19 cellular contexts compared by ENCODE assay signal in genomic region chr6:178119-178518, GRCh38.
A peak's percentile ranks its signal among the peaks of the same experiment; 100 is the strongest.
DNase-seq lines count a peak whose midpoint lies in the region; ATAC-seq and TF ChIP-seq lines count a peak whose summit lies in the region.
"Had no signal": no experiment of that assay in that cellular context is flagged by ENCODE, and none has a peak within 500 bp of the region (broad histone marks: within the 10 kb centered on the region; RNA-seq: fewer than 3 reads in every experiment).

No MANE protein-coding gene starts in this region.

- H3K9me3 ChIP-seq in neuronal stem cell (replicated peaks in 1 of 2; ENCODE audit: control insufficient read depth in 2 of 2, insufficient read depth in 1 of 2, low read depth in 1 of 2, low read length in 2 of 2): peaks cover 0 to 6% of the 10 kb centered on the region in 2 donors
- no peaks in the 10 kb centered on the region for H3K9me3 ChIP-seq in upper lobe of right lung
- H3K9me3 ChIP-seq in smooth muscle cell (replicated peaks; ENCODE audit: low read depth): no peaks in the 10 kb centered on the region
- H3K9me3 ChIP-seq: BE2C had no signal

- CTCF ChIA-PET in activated B cell treated with CpG ODN at 0.5 μM for 24 hours (lab: Charles Lee): no interaction called here

- no peak overlapping the region for H3K4me3 Mint-ChIP-seq in activated naive CD8-positive, alpha-beta T cell treated with anti-CD3 and anti-CD28 coated beads, Interleukin-2, amount 50 U/mL, for 24 hours
- H3K4me3 Mint-ChIP-seq in activated naive CD8-positive, alpha-beta T cell treated with anti-CD3 and anti-CD28 coated beads for 36 hours: no peak overlapping the region
- H3K4me3 Mint-ChIP-seq in activated B cell treated with CpG ODN at 0.5 μM for 24 hours: no peak overlapping the region
- H3K4me3 Mint-ChIP-seq: CD14-positive monocyte; CD4-positive, alpha-beta T cell; CD8-positive, alpha-beta memory T cell; GM23338; H9 had no signal

- no CpG with 5 or more reads among the region's 11 CpGs for WGBS in neuronal stem cell (ENCODE audit: extremely low coverage in 2 of 2, insufficient read length in 2 of 2, insufficient replicate concordance in 1 of 2), 2 donors
- 93% methylated on average over 11 of the region's 11 CpGs for WGBS in smooth muscle cell (ENCODE audit: low lambda C conversion rate)

- H3K4me3 ChIP-seq in neuronal stem cell (ENCODE audit: low read length in 2 of 2) (no peak overlapping the region), upper lobe of right lung (no peak overlapping the region), smooth muscle cell (no peak overlapping the region)
- H3K4me3 ChIP-seq: BLaER1 treated with 17β-estradiol and CSF1 and Interleukin-3, amounts not matched to agents 10 nM and 100 nM; GM12878; GM23338 had no signal

- H4K8ac ChIP-seq in neuronal stem cell (ENCODE audit: low read depth, low read length): peak overlapping the region; percentile 65

- H3K79me1 ChIP-seq in neuronal stem cell (ENCODE audit: low read depth, low read length): peaks cover 3% of the 10 kb centered on the region

- H3K14ac ChIP-seq in neuronal stem cell (ENCODE audit: low read length): peak overlapping the region; percentile 82

- peaks cover 7% of the 10 kb centered on the region for H3K27me3 Mint-ChIP-seq in activated naive CD8-positive, alpha-beta T cell treated with anti-CD3 and anti-CD28 coated beads, Interleukin-2, amount 50 U/mL, for 24 hours
- H3K27me3 Mint-ChIP-seq in activated naive CD8-positive, alpha-beta T cell treated with anti-CD3 and anti-CD28 coated beads for 36 hours: peaks cover 14% of the 10 kb centered on the region
- H3K27me3 Mint-ChIP-seq in activated B cell treated with CpG ODN at 0.5 μM for 24 hours: no peaks in the 10 kb centered on the region
- H3K27me3 Mint-ChIP-seq: CD4-positive, alpha-beta T cell had no signal

- peaks cover 24% of the 10 kb centered on the region for H3K4me1 Mint-ChIP-seq in activated naive CD8-positive, alpha-beta T cell treated with anti-CD3 and anti-CD28 coated beads, Interleukin-2, amount 50 U/mL, for 24 hours
- peaks cover 19% of the 10 kb centered on the region for H3K4me1 Mint-ChIP-seq in activated naive CD8-positive, alpha-beta T cell treated with anti-CD3 and anti-CD28 coated beads for 36 hours
- peaks cover 37% of the 10 kb centered on the region for H3K4me1 Mint-ChIP-seq in activated B cell treated with CpG ODN at 0.5 μM for 24 hours
- H3K4me1 Mint-ChIP-seq: GM23338 had no signal

- H3K4me2 ChIP-seq in neuronal stem cell (ENCODE audit: insufficient read depth, low read length, poor library complexity, severe bottlenecking) (no peak overlapping the region), smooth muscle cell (no peak overlapping the region)
- H3K4me2 ChIP-seq: BLaER1 treated with 17β-estradiol and CSF1 and Interleukin-3, amounts not matched to agents 10 nM and 100 nM; GM23338 had no signal

- no peak overlapping the region for H3K9ac ChIP-seq in neuronal stem cell (ENCODE audit: low read depth, low read length, poor library complexity)
- no peak overlapping the region for H3K9ac ChIP-seq in smooth muscle cell (ENCODE audit: low read depth)
- H3K9ac ChIP-seq: BLaER1 treated with 17β-estradiol and CSF1 and Interleukin-3, amounts not matched to agents 10 nM and 100 nM had no signal

- TF ChIP-seq CTCF in activated B cell treated with CpG ODN at 0.5 μM for 24 hours (IDR thresholded peaks at IDR 0.05): no peak
- no peak for TF ChIP-seq CTCF in upper lobe of right lung (IDR thresholded peaks at IDR 0.05)
- TF ChIP-seq CTCF in smooth muscle cell (IDR thresholded peaks at IDR 0.05; ENCODE audit: borderline replicate concordance, insufficient read depth, poor library complexity, severe bottlenecking): no peak

- H3K4me1 ChIP-seq in neuronal stem cell (ENCODE audit: control insufficient read depth in 2 of 2, insufficient read depth in 1 of 2, low read depth in 1 of 2, low read length in 2 of 2) (no peaks in the 10 kb centered on the region), upper lobe of right lung (no peaks in the 10 kb centered on the region), smooth muscle cell (ENCODE audit: low read depth) (no peaks in the 10 kb centered on the region)
- H3K4me1 ChIP-seq: BE2C had no signal

- no peak overlapping the region for H2BK12ac ChIP-seq in neuronal stem cell (ENCODE audit: low read length)

- H3K36me3 Mint-ChIP-seq in activated naive CD8-positive, alpha-beta T cell treated with anti-CD3 and anti-CD28 coated beads, Interleukin-2, amount 50 U/mL, for 24 hours (ENCODE audit: low read depth): no peaks in the 10 kb centered on the region
- peaks cover 6% of the 10 kb centered on the region for H3K36me3 Mint-ChIP-seq in activated naive CD8-positive, alpha-beta T cell treated with anti-CD3 and anti-CD28 coated beads for 36 hours
- no peaks in the 10 kb centered on the region for H3K36me3 Mint-ChIP-seq in activated B cell treated with CpG ODN at 0.5 μM for 24 hours (ENCODE audit: low read depth)
- H3K36me3 Mint-ChIP-seq: CD14-positive monocyte; CD8-positive, alpha-beta memory T cell had no signal

- no peak overlapping the region for H3K18ac ChIP-seq in neuronal stem cell (ENCODE audit: low read length)

- no peaks in the 10 kb centered on the region for H3F3A ChIP-seq in smooth muscle cell (ENCODE audit: low read depth)

- no peak overlapping the region for H4K91ac ChIP-seq in neuronal stem cell (ENCODE audit: low read depth, low read length, poor library complexity)

- H3K23ac ChIP-seq in neuronal stem cell (ENCODE audit: low read depth, low read length, poor library complexity): peak overlapping the region; percentile 73

- peak overlapping the region; percentile 75 for H2AK5ac ChIP-seq in neuronal stem cell (ENCODE audit: low read depth, low read length)

- H3K27ac ChIP-seq in neuronal stem cell (replicated peaks; ENCODE audit: low read length) (no peak overlapping the region), upper lobe of right lung (no peak overlapping the region), smooth muscle cell (ENCODE audit: low read depth) (no peak overlapping the region)
- H3K27ac ChIP-seq: 22Rv1; BLaER1 treated with 17β-estradiol and CSF1 and Interleukin-3, amounts not matched to agents 10 nM and 100 nM had no signal

- H3K36me3 ChIP-seq in neuronal stem cell (replicated peaks in 1 of 2; ENCODE audit: control insufficient read depth in 2 of 2, insufficient read depth in 2 of 2, low read length in 2 of 2) (no peaks in the 10 kb centered on the region), upper lobe of right lung (no peaks in the 10 kb centered on the region), smooth muscle cell (ENCODE audit: low read depth) (no peaks in the 10 kb centered on the region)
- H3K36me3 ChIP-seq: BE2C had no signal

- no peak for DNase-seq in activated naive CD8-positive, alpha-beta T cell treated with anti-CD3 and anti-CD28 coated beads, Interleukin-2, amount 50 U/mL, for 24 hours
- no peak for DNase-seq in activated naive CD8-positive, alpha-beta T cell treated with anti-CD3 and anti-CD28 coated beads for 36 hours
- DNase-seq in activated B cell treated with CpG ODN at 0.5 μM for 24 hours: no peak
- DNase-seq in neuronal stem cell (ENCODE audit: low spot score): no peak
- DNase-seq in upper lobe of right lung: no peak
- no peak for DNase-seq in smooth muscle cell (lab: John Stamatoyannopoulos, UW; ENCODE audit: unreplicated experiment)
- DNase-seq in OCI-M1 (lab: John Stamatoyannopoulos, UW): no peak
- DNase-seq: BE2C; CD4-positive, alpha-beta T cell; CD8-positive, alpha-beta memory T cell; DND-41; H9 had no signal

- H2BK5ac ChIP-seq in neuronal stem cell (ENCODE audit: low read length): peak overlapping the region; percentile 53

- no peak overlapping the region for H2BK15ac ChIP-seq in neuronal stem cell (ENCODE audit: low read length)

- H4K20me1 ChIP-seq in smooth muscle cell (ENCODE audit: low read depth): no peaks in the 10 kb centered on the region
- H4K20me1 ChIP-seq: BLaER1 treated with 17β-estradiol and CSF1 and Interleukin-3, amounts not matched to agents 10 nM and 100 nM had no signal

- no peak overlapping the region for H3K27ac Mint-ChIP-seq in activated naive CD8-positive, alpha-beta T cell treated with anti-CD3 and anti-CD28 coated beads, Interleukin-2, amount 50 U/mL, for 24 hours
- H3K27ac Mint-ChIP-seq in activated naive CD8-positive, alpha-beta T cell treated with anti-CD3 and anti-CD28 coated beads for 36 hours: no peak overlapping the region
- H3K27ac Mint-ChIP-seq in activated B cell treated with CpG ODN at 0.5 μM for 24 hours: peak overlapping the region; percentile 59
- H3K27ac Mint-ChIP-seq: CD14-positive monocyte; CD4-positive, alpha-beta T cell; CD8-positive, alpha-beta memory T cell; GM23338; H9 had no signal

- ATAC-seq in activated naive CD8-positive, alpha-beta T cell treated with anti-CD3 and anti-CD28 coated beads, Interleukin-2, amount 50 U/mL, for 24 hours: peak; percentile 40
- ATAC-seq in activated B cell treated with CpG ODN at 0.5 μM for 24 hours (ENCODE audit: low read depth) (no peak), upper lobe of right lung (peak; percentile 41), GM19395 (IDR thresholded peaks at IDR 0.05; ENCODE audit: unreplicated experiment) (no peak)
- ATAC-seq: GM12878, GM23338, HCT116 had no signal

- intact Hi-C loops in activated B cell treated with CpG ODN at 0.5 μM for 24 hours (cut with micrococcal nuclease) (no loop called here), upper lobe of right lung (cut with DNase I) (no loop called here)

- H3K79me2 ChIP-seq in smooth muscle cell (ENCODE audit: low read depth): no peaks in the 10 kb centered on the region

- H3K27me3 ChIP-seq in neuronal stem cell (ENCODE audit: control insufficient read depth in 3 of 3, insufficient read depth in 3 of 3, low read depth in 1 of 3, low read length in 3 of 3): no peaks in the 10 kb centered on the region
- H3K27me3 ChIP-seq in upper lobe of right lung: no peaks in the 10 kb centered on the region
- no peaks in the 10 kb centered on the region for H3K27me3 ChIP-seq in smooth muscle cell (ENCODE audit: low read depth)
- H3K27me3 ChIP-seq: BE2C; BLaER1 treated with 17β-estradiol and CSF1 and Interleukin-3, amounts not matched to agents 10 nM and 100 nM had no signal

- H3K4ac ChIP-seq in neuronal stem cell (ENCODE audit: low read length): no peak overlapping the region

- no peaks in the 10 kb centered on the region for H3K9me3 Mint-ChIP-seq in activated naive CD8-positive, alpha-beta T cell treated with anti-CD3 and anti-CD28 coated beads, Interleukin-2, amount 50 U/mL, for 24 hours
- H3K9me3 Mint-ChIP-seq in activated naive CD8-positive, alpha-beta T cell treated with anti-CD3 and anti-CD28 coated beads for 36 hours: peaks cover 7% of the 10 kb centered on the region
- H3K9me3 Mint-ChIP-seq in activated B cell treated with CpG ODN at 0.5 μM for 24 hours: no peaks in the 10 kb centered on the region
- H3K9me3 Mint-ChIP-seq: CD4-positive, alpha-beta T cell had no signal

- no peak overlapping the region for H2BK120ac ChIP-seq in neuronal stem cell (ENCODE audit: low read depth, low read length)

- no peak overlapping the region for H2AFZ ChIP-seq in neuronal stem cell (ENCODE audit: low read length)
- no peak overlapping the region for H2AFZ ChIP-seq in smooth muscle cell (ENCODE audit: low read depth)
- H2AFZ ChIP-seq: GM23338 had no signal

- POLR2A ChIA-PET in activated B cell treated with CpG ODN at 0.5 μM for 24 hours (lab: Charles Lee): no interaction called here

Comparison
In these comparisons a context has a peak if more than half of its experiments do, and no peak if none do; other contexts are left out.
1. ATAC-seq: peak in activated naive CD8-positive, alpha-beta T cell treated with anti-CD3 and anti-CD28 coated beads, Interleukin-2, amount 50 U/mL, for 24 hours (single experiment) and upper lobe of right lung (single experiment); none in activated B cell treated with CpG ODN at 0.5 μM for 24 hours (single experiment) and GM19395 (single experiment).